In the genomic region with DNA sequence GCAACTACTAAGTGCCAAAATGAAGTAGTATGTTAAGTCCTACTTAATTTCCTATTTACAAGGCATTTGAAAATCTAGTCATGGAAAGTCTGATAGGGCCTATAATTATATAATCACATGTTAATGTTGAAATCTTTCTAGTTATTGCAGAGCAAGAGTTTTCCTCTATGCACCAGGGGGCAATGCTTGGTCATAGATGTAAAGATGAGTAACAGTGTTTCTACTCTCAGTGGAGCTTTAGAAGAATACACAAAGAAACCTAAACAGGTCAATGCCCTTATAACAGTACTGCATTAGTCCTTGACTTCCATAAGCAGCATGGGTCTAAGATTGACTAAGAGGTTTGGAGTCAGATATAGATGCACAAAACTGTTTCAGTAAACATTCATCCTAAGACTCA, we compare ENCODE assay signal across 8 cellular contexts.
DNase-seq lines count a peak whose midpoint lies in the region; ATAC-seq and TF ChIP-seq lines count a peak whose summit lies in the region.

No MANE protein-coding gene starts in this region.

- no peaks in the 10 kb centered on the region for H3K9me3 ChIP-seq in testis

- no peak for TF ChIP-seq POLR2A in testis (IDR thresholded peaks at IDR 0.05)

- ATAC-seq in activated T-cell treated with anti-CD3 and anti-CD28 coated beads, Interleukin-2, amount 50 U/mL, for 72 hours (replicated peaks in 1 of 2) = peak; percentile 68 to 79

- no peaks in the 10 kb centered on the region for H3K4me1 Mint-ChIP-seq in activated T-cell treated with anti-CD3 and anti-CD28 coated beads, Interleukin-2, amount 50 U/mL, for 72 hours (ENCODE audit: low read depth)
- no peaks in the 10 kb centered on the region for H3K4me1 Mint-ChIP-seq in activated T-helper 2 cell treated with anti-CD3 and anti-CD28 coated beads, Interferon-gamma antibody, Interleukin-2, Interleukin-4, amounts not matched to agents 10 μg/mL and 5 μg/mL and 100 μg/mL, durations not matched to agents 14 hours and 24 hours and 36 hours (ENCODE audit: low read depth)

- no peaks in the 10 kb centered on the region for H3K36me3 ChIP-seq in testis (ENCODE audit: low read depth, missing control alignments)

- no peak overlapping the region for H3K4me3 Mint-ChIP-seq in activated T-cell treated with anti-CD3 and anti-CD28 coated beads, Interleukin-2, amount 50 U/mL, for 72 hours
- H3K4me3 Mint-ChIP-seq in activated T-helper 2 cell treated with anti-CD3 and anti-CD28 coated beads, Interferon-gamma antibody, Interleukin-2, Interleukin-4, amounts not matched to agents 10 μg/mL and 5 μg/mL and 100 μg/mL, durations not matched to agents 14 hours and 24 hours and 36 hours (ENCODE audit: low read depth) = no peak overlapping the region

- H3K4me1 ChIP-seq in testis = peaks cover 19% of the 10 kb centered on the region

- H3K4me3 ChIP-seq in foreskin fibroblast (ENCODE audit: low read depth in 1 of 2, low read length in 2 of 2) (no peak overlapping the region), testis (no peak overlapping the region)

- intact Hi-C loops in testis (cut with DNase I; ENCODE audit: low total_unique reads) = no loop called here
- intact Hi-C loops in activated T-helper 2 cell treated with anti-CD3 and anti-CD28 coated beads, Interferon-gamma antibody, Interleukin-2, Interleukin-4, amounts not matched to agents 10 μg/mL and 5 μg/mL and 100 μg/mL, durations not matched to agents 14 hours and 24 hours and 36 hours (cut with micrococcal nuclease) = loop anchor here (10.0 kb wide), 1 partner anchor 237 kb away; no protein-coding TSS in a partner anchor

- no peaks in the 10 kb centered on the region for H3K9me3 Mint-ChIP-seq in activated T-cell treated with anti-CD3 and anti-CD28 coated beads, Interleukin-2, amount 50 U/mL, for 72 hours
- H3K9me3 Mint-ChIP-seq in activated T-helper 2 cell treated with anti-CD3 and anti-CD28 coated beads, Interferon-gamma antibody, Interleukin-2, Interleukin-4, amounts not matched to agents 10 μg/mL and 5 μg/mL and 100 μg/mL, durations not matched to agents 14 hours and 24 hours and 36 hours = no peaks in the 10 kb centered on the region

- no peaks in the 10 kb centered on the region for H3K27me3 Mint-ChIP-seq in activated T-cell treated with anti-CD3 and anti-CD28 coated beads, Interleukin-2, amount 50 U/mL, for 72 hours (ENCODE audit: low read depth)
- H3K27me3 Mint-ChIP-seq in activated T-helper 2 cell treated with anti-CD3 and anti-CD28 coated beads, Interferon-gamma antibody, Interleukin-2, Interleukin-4, amounts not matched to agents 10 μg/mL and 5 μg/mL and 100 μg/mL, durations not matched to agents 14 hours and 24 hours and 36 hours (ENCODE audit: low read depth) = peaks cover 5% of the 10 kb centered on the region

- TF ChIP-seq CTCF in foreskin fibroblast (IDR thresholded peaks at IDR 0.05; ENCODE audit: low read depth, low read length) = peak; percentile 41
- TF ChIP-seq CTCF in testis (IDR thresholded peaks at IDR 0.05) = peak; percentile 21 to 28 (median 21)

- no peaks in the 10 kb centered on the region for H3K27me3 ChIP-seq in testis

- H3K27ac Mint-ChIP-seq in activated T-cell treated with anti-CD3 and anti-CD28 coated beads, Interleukin-2, amount 50 U/mL, for 72 hours = no peak overlapping the region
- H3K27ac Mint-ChIP-seq in activated T-helper 2 cell treated with anti-CD3 and anti-CD28 coated beads, Interferon-gamma antibody, Interleukin-2, Interleukin-4, amounts not matched to agents 10 μg/mL and 5 μg/mL and 100 μg/mL, durations not matched to agents 14 hours and 24 hours and 36 hours = no peak overlapping the region

- peak overlapping the region in 1 of 2 donors; percentile 48 for H3K27ac ChIP-seq in testis

- DNase-seq in activated T-cell treated with anti-CD3 and anti-CD28 coated beads, Interleukin-2, amount 50 U/mL, for 72 hours = peak in 1 of 2 donors; percentile 2
- DNase-seq in activated T-cell treated with anti-CD3 and anti-CD28 coated beads, Interleukin-2, amount 50 U/mL, for 48 hours = no peak
- DNase-seq in NCI-H774 (lab: John Stamatoyannopoulos, UW) (peak; percentile 1), foreskin fibroblast (peak; percentile 50 to 82), testis (peak; percentile 48), anterior cingulate cortex (lab: John Stamatoyannopoulos, UW) (no peak), hepatic stellate cell (ENCODE audit: low spot score) (no peak)
- DNase-seq in activated T-helper 2 cell treated with anti-CD3 and anti-CD28 coated beads, Interferon-gamma antibody, Interleukin-2, Interleukin-4, amounts not matched to agents 10 μg/mL and 5 μg/mL and 100 μg/mL, durations not matched to agents 14 hours and 24 hours and 36 hours (ENCODE audit: low spot score) = no peak

- no peaks in the 10 kb centered on the region for H3K36me3 Mint-ChIP-seq in activated T-cell treated with anti-CD3 and anti-CD28 coated beads, Interleukin-2, amount 50 U/mL, for 72 hours (ENCODE audit: insufficient read depth in 2 of 2)
- H3K36me3 Mint-ChIP-seq in activated T-helper 2 cell treated with anti-CD3 and anti-CD28 coated beads, Interferon-gamma antibody, Interleukin-2, Interleukin-4, amounts not matched to agents 10 μg/mL and 5 μg/mL and 100 μg/mL, durations not matched to agents 14 hours and 24 hours and 36 hours (ENCODE audit: low read depth) = no peaks in the 10 kb centered on the region

Comparison
In these comparisons a context has a peak if more than half of its experiments do, and no peak if none do; other contexts are left out.
1. DNase-seq: peak in NCI-H774 (single experiment), foreskin fibroblast (2 of 2) and testis (single experiment); none in activated T-cell treated with anti-CD3 and anti-CD28 coated beads, Interleukin-2, amount 50 U/mL, for 48 hours (0 of 2), anterior cingulate cortex (0 of 58), activated T-helper 2 cell treated with anti-CD3 and anti-CD28 coated beads, Interferon-gamma antibody, Interleukin-2, Interleukin-4, amounts not matched to agents 10 μg/mL and 5 μg/mL and 100 μg/mL, durations not matched to agents 14 hours and 24 hours and 36 hours (single experiment) and hepatic stellate cell (single experiment).